ENCODE assay signal across 16 cellular contexts in genomic region chr1:240387036-240387435, GRCh38.
"Had no signal": no experiment of that assay in that cellular context is flagged by ENCODE, and none has a peak within 500 bp of the region (broad histone marks: within the 10 kb centered on the region; RNA-seq: fewer than 3 reads in every experiment).

No MANE protein-coding gene starts in this region.

- DNase-seq: activated CD4-positive, alpha-beta T cell treated with anti-CD3 and anti-CD28 coated beads for 1 hour; activated CD4-positive, alpha-beta T cell treated with anti-CD3 and anti-CD28 coated beads, Interleukin-2, amount 50 U/mL, for 4 hours; activated naive CD4-positive, alpha-beta T cell; aorta; effector memory CD8-positive, alpha-beta T cell; esophagus squamous epithelium; left cardiac atrium; lower lobe of right lung; SJCRH30; stimulated activated naive CD8-positive, alpha-beta T cell treated with anti-CD3 and anti-CD28 coated beads, Interleukin-15, Interleukin-2, amounts not matched to agents 100 U/mL and 50 U/mL, for 24 hours; substantia nigra; WERI-Rb-1 had no signal

- H3K9me3 Mint-ChIP-seq: nephron had no signal

- H3K9me3 ChIP-seq: SJCRH30 had no signal

- H3K4me3 Mint-ChIP-seq: activated T-helper 1 cell treated with anti-CD3 and anti-CD28 coated beads, Interleukin-12 subunit alpha, Interleukin-12 subunit beta, Interleukin-2, Interleukin-4 antibody, amounts not matched to agents 30 ng/mL and 10 ng/mL and 1 ng/mL, durations not matched to agents 14 hours and 24 hours and 36 hours; effector memory CD8-positive, alpha-beta T cell; mesothelial cell of epicardium; nephron had no signal

- H3K27me3 ChIP-seq: esophagus squamous epithelium, SJCRH30, tibial nerve had no signal

- H3K36me3 ChIP-seq: esophagus squamous epithelium, lower lobe of right lung, SJCRH30, tibial nerve had no signal

- ATAC-seq: effector memory CD8-positive, alpha-beta T cell; stimulated activated naive CD8-positive, alpha-beta T cell treated with anti-CD3 and anti-CD28 coated beads, Interleukin-15, Interleukin-2, amounts not matched to agents 100 U/mL and 50 U/mL, for 24 hours had no signal

- H3K36me3 Mint-ChIP-seq: mesothelial cell of epicardium had no signal

- H3K4me1 ChIP-seq: esophagus squamous epithelium, lower lobe of right lung, SJCRH30 had no signal

- H3K27ac ChIP-seq: esophagus squamous epithelium, lower lobe of right lung, SJCRH30, WERI-Rb-1 had no signal

- H3K27ac Mint-ChIP-seq: activated T-helper 1 cell treated with anti-CD3 and anti-CD28 coated beads, Interleukin-12 subunit alpha, Interleukin-12 subunit beta, Interleukin-2, Interleukin-4 antibody, amounts not matched to agents 30 ng/mL and 10 ng/mL and 1 ng/mL, durations not matched to agents 14 hours and 24 hours and 36 hours; effector memory CD8-positive, alpha-beta T cell; mesothelial cell of epicardium had no signal

- H3K4me3 ChIP-seq: esophagus squamous epithelium, lower lobe of right lung, SJCRH30, tibial nerve had no signal

- H3K27me3 Mint-ChIP-seq: effector memory CD8-positive, alpha-beta T cell had no signal
